10 cellular contexts compared by ENCODE assay signal in genomic region chr7:142869434-142869833, GRCh38. TPM values are rescaled to one million over a fixed set of nuclear protein-coding genes. Genes with fewer than 3 reads are reported as not detected.
"Had no signal": no experiment of that assay in that cellular context is flagged by ENCODE, and none has a peak within 500 bp of the region (broad histone marks: within the 10 kb centered on the region; RNA-seq: fewer than 3 reads in every experiment).

No MANE protein-coding gene starts in this region.

- FAIRE-seq: H1, H54, HepG2 had no signal

- H3K27ac Mint-ChIP-seq: GM23338, HFFc6 had no signal

- H2AFZ ChIP-seq: GM23338 had no signal

- H3K9me3 Mint-ChIP-seq: HFFc6, IgD-negative memory B cell had no signal

- H3K4me3 ChIP-seq: GM23338 had no signal

- H3K4me2 ChIP-seq: GM23338 had no signal

- DNase-seq: HCEC 1CT, HFFc6 had no signal

- H3K4me3 Mint-ChIP-seq: GM23338, H9, HFFc6, IgD-negative memory B cell had no signal

- ATAC-seq: GM23338, HepG2 had no signal

- H3K27ac ChIP-seq: HL-60 had no signal

RNA-seq across cellular contexts. Expression of gene EPHB6, which starts 14.6 kb away (rescaled TPM):
- total RNA-seq: HepG2 had no signal
- polyA plus RNA-seq: HepG2 had no signal

RNA-seq across cellular contexts. Expression of gene TRPV6, which starts 16.1 kb away (rescaled TPM):
- total RNA-seq: HepG2, HFFc6, HT1080 had no signal
- polyA plus RNA-seq: HepG2, IgD-negative memory B cell had no signal
